In genomic region chr19:36999313-36999712, GRCh38 we compare ENCODE assay signal across 33 cellular contexts.
"Had no signal": no experiment of that assay in that cellular context is flagged by ENCODE, and none has a peak within 500 bp of the region (broad histone marks: within the 10 kb centered on the region; RNA-seq: fewer than 3 reads in every experiment).

No MANE protein-coding gene starts in this region.

- H3K4me3 ChIP-seq: adrenal gland, body of pancreas, breast epithelium had no signal

- FAIRE-seq: astrocyte, TTC549 had no signal

- H3K36me3 ChIP-seq: brain microvascular endothelial cell had no signal

- H3K27me3 ChIP-seq: adrenal gland, body of pancreas, brain microvascular endothelial cell, breast epithelium had no signal

- H3K27ac ChIP-seq: adrenal gland, body of pancreas, brain microvascular endothelial cell, breast epithelium, VCaP had no signal

- H3K4me1 ChIP-seq: adrenal gland, body of pancreas, breast epithelium had no signal

- DNase-seq: activated B cell treated with CpG ODN at 0.5 μM for 24 hours; activated CD4-positive, alpha-beta memory T cell treated with anti-CD3 and anti-CD28 coated beads for 36 hours; activated CD4-positive, alpha-beta T cell treated with anti-CD3 and anti-CD28 coated beads for 4 hours; activated CD4-positive, alpha-beta T cell treated with anti-CD3 and anti-CD28 coated beads, Interleukin-2, amount 10 ng/mL, durations not matched to agents 24 days and 14 days; activated CD4-positive, alpha-beta T cell treated with anti-CD3 and anti-CD28 coated beads, Interleukin-2, amount 50 U/mL, for 1 hour; activated CD4-positive, alpha-beta T cell treated with anti-CD3 and anti-CD28 coated beads, Interleukin-2, amount 50 U/mL, for 4 hours; activated CD4-positive, CD25-positive, alpha-beta regulatory T cell treated with anti-CD3 and anti-CD28 coated beads, Interleukin-2, amount 50 U/mL, for 72 hours; activated CD8-positive, alpha-beta memory T cell treated with anti-CD3 and anti-CD28 coated beads, Interleukin-2, amount 50 U/mL, for 4 hours; activated CD8-positive, alpha-beta T cell treated with anti-CD3 and anti-CD28 coated beads for 36 hours; activated effector memory CD4-positive, alpha-beta T cell treated with anti-CD3 and anti-CD28 coated beads, Interleukin-2, amount 50 U/mL, for 16 hours; activated gamma-delta T cell treated with Interleukin-2 at 50 U/mL for 16 hours; activated naive CD4-positive, alpha-beta T cell; activated naive CD4-positive, alpha-beta T cell treated with anti-CD3 and anti-CD28 coated beads for 36 hours; activated naive CD4-positive, alpha-beta T cell treated with anti-CD3 and anti-CD28 coated beads, Interleukin-2, amount 50 U/mL, for 16 hours; activated naive CD8-positive, alpha-beta T cell treated with anti-CD3 and anti-CD28 coated beads for 36 hours; activated T-cell treated with anti-CD3 and anti-CD28 coated beads for 4 hours; activated T-cell treated with anti-CD3 and anti-CD28 coated beads, Interleukin-2, amount 50 U/mL, for 1 hour; activated T-cell treated with anti-CD3 and anti-CD28 coated beads, Interleukin-2, amount 50 U/mL, for 4 hours; activated T-cell treated with anti-CD3 and anti-CD28 coated beads, Interleukin-2, amount 50 U/mL, for 72 hours; adrenal gland; amniotic stem cell; aorta; body of pancreas; brain microvascular endothelial cell; central memory CD4-positive, alpha-beta T cell; T-helper 2 cell; T-helper 9 cell had no signal

- ATAC-seq: activated CD8-positive, alpha-beta T cell treated with anti-CD3 and anti-CD28 coated beads for 36 hours; activated naive CD4-positive, alpha-beta T cell treated with anti-CD3 and anti-CD28 coated beads, Interleukin-2, amount 50 U/mL, for 72 hours; activated T-cell treated with anti-CD3 and anti-CD28 coated beads, Interleukin-2, amount 50 U/mL, for 4 hours; activated T-cell treated with anti-CD3 and anti-CD28 coated beads, Interleukin-2, amount 50 U/mL, for 72 hours; activated T-helper 17 cell treated with anti-CD3 and anti-CD28 coated beads, Interleukin-2, amount 50 U/mL, for 72 hours; body of pancreas had no signal
